ENCODE assay signal across 9 cellular contexts in the genomic region with DNA sequence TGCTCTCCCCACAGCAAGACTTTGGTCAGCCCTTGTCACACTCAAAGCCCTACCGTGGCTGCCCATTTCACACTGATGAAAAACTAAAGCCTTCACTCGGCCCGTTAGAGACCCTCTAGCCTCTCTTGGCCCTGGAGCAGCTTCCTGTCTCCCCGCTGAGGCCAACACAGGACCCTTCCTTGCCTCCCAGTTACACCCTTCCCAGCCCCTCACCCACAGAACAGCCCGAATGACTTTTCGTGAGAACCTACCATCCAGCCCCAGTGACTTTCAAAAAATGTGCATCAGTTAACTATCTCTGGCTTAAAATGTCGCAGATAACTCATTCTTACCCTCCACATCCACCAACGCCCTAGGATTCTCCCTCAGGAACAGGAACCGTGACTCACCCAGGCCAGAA. TPM values are rescaled to one million over a fixed set of nuclear protein-coding genes. Genes with fewer than 3 reads are reported as not detected.
DNase-seq lines count a peak whose midpoint lies in the region; TF ChIP-seq lines count a peak whose summit lies in the region.
"Had no signal": no experiment of that assay in that cellular context is flagged by ENCODE, and none has a peak within 500 bp of the region (broad histone marks: within the 10 kb centered on the region; RNA-seq: fewer than 3 reads in every experiment).

No MANE protein-coding gene starts in this region.

- H3K4me1 Mint-ChIP-seq in CD4-positive, alpha-beta memory T cell, result peaks cover 3 to 7% (median 5%) of the 10 kb centered on the region in 4 donors
- peaks cover 0 to 3% (median 1%) of the 10 kb centered on the region in 3 donors for H3K4me1 Mint-ChIP-seq in IgD-negative memory B cell
- H3K4me1 Mint-ChIP-seq in activated naive CD8-positive, alpha-beta T cell (ENCODE audit: low read depth), result peaks cover 4% of the 10 kb centered on the region
- H3K4me1 Mint-ChIP-seq in nephron progenitor cell, result no peaks in the 10 kb centered on the region

- no peak for DNase-seq in CD4-positive, alpha-beta memory T cell
- DNase-seq in nephron progenitor cell (no peak), middle frontal gyrus (ENCODE audit: extremely low spot score, low spot score) (no peak), superior temporal gyrus (ENCODE audit: extremely low spot score) (no peak), amniotic stem cell (lab: John Stamatoyannopoulos, UW) (no peak), hippocampal formation (lab: John Stamatoyannopoulos, UW) (no peak)

- no peaks in the 10 kb centered on the region for H3K36me3 ChIP-seq in CD4-positive, alpha-beta memory T cell (ENCODE audit: insufficient read depth, low read length)
- H3K36me3 ChIP-seq: upper lobe of left lung had no signal

- H3K27ac Mint-ChIP-seq in CD4-positive, alpha-beta memory T cell, result peak overlapping the region in 5 of 7 donors; percentile 73 to 95 (median 94)
- peak overlapping the region in 1 of 3 donors; percentile 13 for H3K27ac Mint-ChIP-seq in IgD-negative memory B cell
- H3K27ac Mint-ChIP-seq in activated naive CD8-positive, alpha-beta T cell, result peak overlapping the region; percentile 64
- H3K27ac Mint-ChIP-seq in nephron progenitor cell, result no peak overlapping the region

- CTCF ChIA-PET in CD4-positive, alpha-beta memory T cell (lab: Charles Lee; ENCODE audit: partially characterized antibody), result interaction anchor here (1.0 to 1.6 kb wide), 3 partner anchors 60 to 241 kb away, joined by 3 to 4 read pairs (median 3); partner anchors contain the start of gene COX7B

- intact Hi-C loops in CD4-positive, alpha-beta memory T cell (cut with micrococcal nuclease), result no loop called here

- H3K4me3 Mint-ChIP-seq in CD4-positive, alpha-beta memory T cell, result peak overlapping the region; percentile 4 to 97 (median 88)
- H3K4me3 Mint-ChIP-seq in IgD-negative memory B cell, result peak overlapping the region in 3 of 4 donors; percentile 82 to 93 (median 92)
- peak overlapping the region; percentile 90 for H3K4me3 Mint-ChIP-seq in activated naive CD8-positive, alpha-beta T cell
- peak overlapping the region; percentile 86 for H3K4me3 Mint-ChIP-seq in nephron progenitor cell

- H3K36me3 Mint-ChIP-seq in CD4-positive, alpha-beta memory T cell, result peaks cover 0 to 2% of the 10 kb centered on the region in 2 donors
- H3K36me3 Mint-ChIP-seq in IgD-negative memory B cell (no peaks in the 10 kb centered on the region), nephron progenitor cell (ENCODE audit: low read depth) (peaks cover 5% of the 10 kb centered on the region)
- peaks cover 3% of the 10 kb centered on the region for H3K36me3 Mint-ChIP-seq in activated naive CD8-positive, alpha-beta T cell

- peaks cover 6% of the 10 kb centered on the region for H3K4me1 ChIP-seq in CD4-positive, alpha-beta memory T cell (ENCODE audit: insufficient read depth, low read length)
- H3K4me1 ChIP-seq: upper lobe of left lung had no signal

- no peak overlapping the region for H3K27ac ChIP-seq in CD4-positive, alpha-beta memory T cell (ENCODE audit: low read depth, low read length)

- H3K27me3 ChIP-seq in CD4-positive, alpha-beta memory T cell (ENCODE audit: insufficient read depth, low read length), result no peaks in the 10 kb centered on the region
- H3K27me3 ChIP-seq: upper lobe of left lung had no signal

- no peaks in the 10 kb centered on the region for H3K9me3 ChIP-seq in CD4-positive, alpha-beta memory T cell (ENCODE audit: control insufficient read depth in 1 of 2, low read length in 2 of 2)
- H3K9me3 ChIP-seq: upper lobe of left lung had no signal

- no peak for TF ChIP-seq CTCF in nephron progenitor cell (IDR thresholded peaks at IDR 0.05)

- H3K9me3 Mint-ChIP-seq in CD4-positive, alpha-beta memory T cell, result no peaks in the 10 kb centered on the region
- H3K9me3 Mint-ChIP-seq in IgD-negative memory B cell (peaks cover 0 to 2% (median 0%) of the 10 kb centered on the region in 3 donors), nephron progenitor cell (peaks cover 41% of the 10 kb centered on the region)
- no peaks in the 10 kb centered on the region for H3K9me3 Mint-ChIP-seq in activated naive CD8-positive, alpha-beta T cell (ENCODE audit: low read depth)

- no peaks in the 10 kb centered on the region for H3K27me3 Mint-ChIP-seq in CD4-positive, alpha-beta memory T cell
- H3K27me3 Mint-ChIP-seq in IgD-negative memory B cell, result no peaks in the 10 kb centered on the region
- no peaks in the 10 kb centered on the region for H3K27me3 Mint-ChIP-seq in activated naive CD8-positive, alpha-beta T cell
- no peaks in the 10 kb centered on the region for H3K27me3 Mint-ChIP-seq in nephron progenitor cell (ENCODE audit: low read depth, poor library complexity)

- no peak overlapping the region for H3K4me3 ChIP-seq in CD4-positive, alpha-beta memory T cell (ENCODE audit: low read length in 2 of 2)

- POLR2A ChIA-PET in CD4-positive, alpha-beta memory T cell (lab: Charles Lee; ENCODE audit: partially characterized antibody), result interaction anchor here (0.8 to 2.4 kb wide), 6 partner anchors 10 to 182 kb away, joined by 3 to 7 read pairs (median 4); partner anchors contain the start of gene PGK1

RNA-seq across cellular contexts. Expression of gene TAF9B, which starts 0.8 kb away (rescaled TPM):
- 10 to 100 TPM; 23.6 to 28.3 TPM for total RNA-seq in CD4-positive, alpha-beta memory T cell
- 10 to 100 TPM; 27.1 to 32.8 TPM for polyA plus RNA-seq in CD4-positive, alpha-beta memory T cell
- polyA plus RNA-seq in IgD-negative memory B cell, result 8.4 TPM

RNA-seq across cellular contexts. Expression of gene PGK1, which starts 36.2 kb away (rescaled TPM):
- 100 to 1,000 TPM; 205 to 209 TPM for total RNA-seq in CD4-positive, alpha-beta memory T cell
- polyA plus RNA-seq in CD4-positive, alpha-beta memory T cell, result 100 to 1,000 TPM; 461 to 867 TPM
- 378 TPM for polyA plus RNA-seq in IgD-negative memory B cell
